1 cellular context compared by ENCODE assay signal in the genomic region with DNA sequence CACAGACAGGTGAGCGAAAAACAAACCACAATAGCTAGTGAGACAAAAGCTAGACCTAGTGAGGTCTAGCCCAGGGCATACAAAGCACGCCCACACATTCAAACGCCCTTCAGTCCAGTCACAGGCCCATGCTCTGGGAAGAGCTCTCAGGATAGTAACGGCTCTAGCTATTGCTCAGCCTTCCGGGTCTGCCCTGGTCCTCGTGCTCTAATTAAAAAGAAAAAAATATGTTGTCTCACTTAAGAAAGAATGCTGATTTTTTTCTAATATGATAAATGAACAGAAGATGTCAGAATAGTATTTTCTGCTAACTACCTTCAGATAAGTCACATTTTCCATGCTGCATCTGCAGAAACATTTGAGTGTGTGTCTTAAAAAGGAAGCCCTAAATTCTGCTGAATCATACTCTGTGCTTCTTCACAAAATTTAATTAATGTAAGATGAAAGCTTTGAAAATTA.
TF ChIP-seq lines count a peak whose summit lies in the region.

No MANE protein-coding gene starts in this region.

TF ChIP-seq in SK-N-SH, 30 proteins besides CTCF, POLR2A, EP300 and RAD21 (continued from another document):
- TF ChIP-seq, protein P1, sequence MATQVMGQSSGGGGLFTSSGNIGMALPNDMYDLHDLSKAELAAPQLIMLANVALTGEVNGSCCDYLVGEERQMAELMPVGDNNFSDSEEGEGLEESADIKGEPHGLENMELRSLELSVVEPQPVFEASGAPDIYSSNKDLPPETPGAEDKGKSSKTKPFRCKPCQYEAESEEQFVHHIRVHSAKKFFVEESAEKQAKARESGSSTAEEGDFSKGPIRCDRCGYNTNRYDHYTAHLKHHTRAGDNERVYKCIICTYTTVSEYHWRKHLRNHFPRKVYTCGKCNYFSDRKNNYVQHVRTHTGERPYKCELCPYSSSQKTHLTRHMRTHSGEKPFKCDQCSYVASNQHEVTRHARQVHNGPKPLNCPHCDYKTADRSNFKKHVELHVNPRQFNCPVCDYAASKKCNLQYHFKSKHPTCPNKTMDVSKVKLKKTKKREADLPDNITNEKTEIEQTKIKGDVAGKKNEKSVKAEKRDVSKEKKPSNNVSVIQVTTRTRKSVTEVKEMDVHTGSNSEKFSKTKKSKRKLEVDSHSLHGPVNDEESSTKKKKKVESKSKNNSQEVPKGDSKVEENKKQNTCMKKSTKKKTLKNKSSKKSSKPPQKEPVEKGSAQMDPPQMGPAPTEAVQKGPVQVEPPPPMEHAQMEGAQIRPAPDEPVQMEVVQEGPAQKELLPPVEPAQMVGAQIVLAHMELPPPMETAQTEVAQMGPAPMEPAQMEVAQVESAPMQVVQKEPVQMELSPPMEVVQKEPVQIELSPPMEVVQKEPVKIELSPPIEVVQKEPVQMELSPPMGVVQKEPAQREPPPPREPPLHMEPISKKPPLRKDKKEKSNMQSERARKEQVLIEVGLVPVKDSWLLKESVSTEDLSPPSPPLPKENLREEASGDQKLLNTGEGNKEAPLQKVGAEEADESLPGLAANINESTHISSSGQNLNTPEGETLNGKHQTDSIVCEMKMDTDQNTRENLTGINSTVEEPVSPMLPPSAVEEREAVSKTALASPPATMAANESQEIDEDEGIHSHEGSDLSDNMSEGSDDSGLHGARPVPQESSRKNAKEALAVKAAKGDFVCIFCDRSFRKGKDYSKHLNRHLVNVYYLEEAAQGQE (IDR thresholded peaks at IDR 0.05; ENCODE audit: low read depth, low read length): no peak
- TF ChIP-seq, protein P2, sequence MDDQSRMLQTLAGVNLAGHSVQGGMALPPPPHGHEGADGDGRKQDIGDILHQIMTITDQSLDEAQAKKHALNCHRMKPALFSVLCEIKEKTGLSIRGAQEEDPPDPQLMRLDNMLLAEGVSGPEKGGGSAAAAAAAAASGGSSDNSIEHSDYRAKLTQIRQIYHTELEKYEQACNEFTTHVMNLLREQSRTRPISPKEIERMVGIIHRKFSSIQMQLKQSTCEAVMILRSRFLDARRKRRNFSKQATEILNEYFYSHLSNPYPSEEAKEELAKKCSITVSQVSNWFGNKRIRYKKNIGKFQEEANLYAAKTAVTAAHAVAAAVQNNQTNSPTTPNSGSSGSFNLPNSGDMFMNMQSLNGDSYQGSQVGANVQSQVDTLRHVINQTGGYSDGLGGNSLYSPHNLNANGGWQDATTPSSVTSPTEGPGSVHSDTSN (IDR thresholded peaks at IDR 0.05): no peak
- TF ChIP-seq RXRA (IDR thresholded peaks at IDR 0.05; ENCODE audit: borderline replicate concordance, low read depth) (no peak), GABPA (IDR thresholded peaks at IDR 0.05; ENCODE audit: low read depth) (no peak)
- TF ChIP-seq, protein P3, sequence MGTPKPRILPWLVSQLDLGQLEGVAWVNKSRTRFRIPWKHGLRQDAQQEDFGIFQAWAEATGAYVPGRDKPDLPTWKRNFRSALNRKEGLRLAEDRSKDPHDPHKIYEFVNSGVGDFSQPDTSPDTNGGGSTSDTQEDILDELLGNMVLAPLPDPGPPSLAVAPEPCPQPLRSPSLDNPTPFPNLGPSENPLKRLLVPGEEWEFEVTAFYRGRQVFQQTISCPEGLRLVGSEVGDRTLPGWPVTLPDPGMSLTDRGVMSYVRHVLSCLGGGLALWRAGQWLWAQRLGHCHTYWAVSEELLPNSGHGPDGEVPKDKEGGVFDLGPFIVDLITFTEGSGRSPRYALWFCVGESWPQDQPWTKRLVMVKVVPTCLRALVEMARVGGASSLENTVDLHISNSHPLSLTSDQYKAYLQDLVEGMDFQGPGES (IDR thresholded peaks at IDR 0.05; ENCODE audit: low read depth, low read length): no peak
- TF ChIP-seq, protein P4, sequence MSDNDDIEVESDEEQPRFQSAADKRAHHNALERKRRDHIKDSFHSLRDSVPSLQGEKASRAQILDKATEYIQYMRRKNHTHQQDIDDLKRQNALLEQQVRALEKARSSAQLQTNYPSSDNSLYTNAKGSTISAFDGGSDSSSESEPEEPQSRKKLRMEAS (IDR thresholded peaks at IDR 0.05; ENCODE audit: low read depth): no peak
TF ChIP-seq in SK-N-SH: peak in this region for 0.
